1 cellular context compared by ENCODE assay signal in genomic region chr1:54230507-54231339, GRCh38.
TF ChIP-seq lines count a peak whose summit lies in the region.

No MANE protein-coding gene starts in this region.

TF ChIP-seq in HepG2, 621 proteins besides CTCF, POLR2A, EP300 and RAD21 (continued from another document):
- TF ChIP-seq, protein P1, sequence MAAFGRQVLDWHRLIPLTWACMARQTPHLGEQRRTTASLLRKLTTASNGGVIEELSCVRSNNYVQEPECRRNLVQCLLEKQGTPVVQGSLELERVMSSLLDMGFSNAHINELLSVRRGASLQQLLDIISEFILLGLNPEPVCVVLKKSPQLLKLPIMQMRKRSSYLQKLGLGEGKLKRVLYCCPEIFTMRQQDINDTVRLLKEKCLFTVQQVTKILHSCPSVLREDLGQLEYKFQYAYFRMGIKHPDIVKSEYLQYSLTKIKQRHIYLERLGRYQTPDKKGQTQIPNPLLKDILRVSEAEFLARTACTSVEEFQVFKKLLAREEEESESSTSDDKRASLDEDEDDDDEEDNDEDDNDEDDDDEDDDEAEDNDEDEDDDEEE (CRISPR knock-in tag; IDR thresholded peaks at IDR 0.05), result no peak
- no peak for TF ChIP-seq GPN1 (CRISPR knock-in tag; IDR thresholded peaks at IDR 0.05; ENCODE audit: borderline replicate concordance)
